Comparison of ENCODE assay signal across 30 cellular contexts in the genomic region with DNA sequence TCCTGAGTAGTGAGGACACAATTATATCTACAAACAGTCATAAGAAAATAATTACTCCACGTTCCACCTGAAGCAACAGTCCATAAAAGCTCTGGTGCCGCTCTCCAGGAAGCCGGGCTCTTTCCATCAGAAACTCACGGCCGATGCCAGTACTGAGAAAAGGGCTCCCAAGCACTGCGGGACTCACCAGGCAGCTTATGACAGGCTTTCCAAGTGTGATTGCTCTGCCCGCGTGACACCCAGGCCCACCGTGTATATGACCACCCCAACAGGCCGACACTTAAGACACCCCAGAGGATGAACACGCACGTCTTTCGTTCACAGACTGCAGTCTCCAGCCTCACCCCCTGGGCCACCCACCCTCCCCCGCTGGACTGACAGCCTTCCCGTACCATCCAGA.
A peak's percentile ranks its signal among the peaks of the same experiment; 100 is the strongest.
DNase-seq lines count a peak whose midpoint lies in the region; ATAC-seq, FAIRE-seq and TF ChIP-seq lines count a peak whose summit lies in the region.
"Had no signal": no experiment of that assay in that cellular context is flagged by ENCODE, and none has a peak within 500 bp of the region (broad histone marks: within the 10 kb centered on the region; RNA-seq: fewer than 3 reads in every experiment).

No MANE protein-coding gene starts in this region.

- no peak for FAIRE-seq in small intestine (lab: Jason Lieb, UNC)
- FAIRE-seq: A204.1, D721Med, GM12878, GM12892, GM18507, GM19239 had no signal

- H3K4me1 Mint-ChIP-seq in stimulated activated memory B cell treated with anti-CD40 and anti-IgM and Interleukin-4, amounts not matched to agents 10 μg/mL and 1 μg/mL and 100 μg/mL, for 72 hours: no peaks in the 10 kb centered on the region
- H3K4me1 Mint-ChIP-seq: CD14-positive monocyte; CD4-positive, alpha-beta memory T cell; CD4-positive, CD25-positive, alpha-beta regulatory T cell; CD8-positive, alpha-beta memory T cell had no signal

- TF ChIP-seq POLR2A in sigmoid colon (IDR thresholded peaks at IDR 0.05): no peak

- peaks cover 18% of the 10 kb centered on the region for H3K9me3 Mint-ChIP-seq in stimulated activated memory B cell treated with anti-CD40 and anti-IgM and Interleukin-4, amounts not matched to agents 10 μg/mL and 1 μg/mL and 100 μg/mL, for 72 hours

- ATAC-seq in stimulated activated memory B cell treated with anti-CD40 and anti-IgM and Interleukin-4, amounts not matched to agents 10 μg/mL and 1 μg/mL and 100 μg/mL, for 72 hours: peak; percentile 39
- ATAC-seq in HG02642 (IDR thresholded peaks at IDR 0.05; ENCODE audit: poor library complexity, unreplicated experiment): no peak
- ATAC-seq: GM12878 had no signal

- H3K4me1 ChIP-seq in sigmoid colon (no peaks in the 10 kb centered on the region), small intestine (ENCODE audit: control insufficient read depth in 2 of 2, insufficient read depth in 1 of 2, low read depth in 1 of 2, low read length in 1 of 2) (no peaks in the 10 kb centered on the region)
- H3K4me1 ChIP-seq: BE2C had no signal

- H3K36me3 ChIP-seq in sigmoid colon (no peaks in the 10 kb centered on the region), small intestine (ENCODE audit: control insufficient read depth in 2 of 2, insufficient read depth in 2 of 2, low read length in 2 of 2) (no peaks in the 10 kb centered on the region)
- H3K36me3 ChIP-seq: BE2C, BLaER1 had no signal

- DNase-seq in D341Med (ENCODE audit: low spot score): peak; percentile 39
- DNase-seq in mesenteric fat pad (ENCODE audit: low spot score): peak; percentile 76
- DNase-seq in sigmoid colon: peak; percentile 54
- DNase-seq in DMS 273 (lab: John Stamatoyannopoulos, UW; ENCODE audit: unreplicated experiment): no peak
- no peak for DNase-seq in small intestine
- DNase-seq: 8988T; ACHN; BE2C; C1 segment of cervical spinal cord; CD4-positive, alpha-beta memory T cell; CD4-positive, CD25-positive, alpha-beta regulatory T cell; CD8-positive, alpha-beta memory T cell; COR-L47; DMS 273 treated with DMSO at 0.1 percent for 48 hours; DMS153; DMS53; DMS79; DND-41; EL; GDM1 had no signal

- H3K27me3 Mint-ChIP-seq in stimulated activated memory B cell treated with anti-CD40 and anti-IgM and Interleukin-4, amounts not matched to agents 10 μg/mL and 1 μg/mL and 100 μg/mL, for 72 hours: no peaks in the 10 kb centered on the region
- H3K27me3 Mint-ChIP-seq: CD4-positive, CD25-positive, alpha-beta regulatory T cell had no signal

- H3K4me3 Mint-ChIP-seq in stimulated activated memory B cell treated with anti-CD40 and anti-IgM and Interleukin-4, amounts not matched to agents 10 μg/mL and 1 μg/mL and 100 μg/mL, for 72 hours: no peak overlapping the region
- H3K4me3 Mint-ChIP-seq: CD4-positive, alpha-beta memory T cell; CD4-positive, CD25-positive, alpha-beta regulatory T cell had no signal

- TF ChIP-seq EP300 in sigmoid colon (IDR thresholded peaks at IDR 0.05): no peak

- H3K4me3 ChIP-seq in sigmoid colon (no peak overlapping the region), small intestine (ENCODE audit: low read depth in 1 of 2, low read length in 2 of 2) (no peak overlapping the region)
- H3K4me3 ChIP-seq: BLaER1, GM12878 had no signal

- H3K27ac Mint-ChIP-seq in stimulated activated memory B cell treated with anti-CD40 and anti-IgM and Interleukin-4, amounts not matched to agents 10 μg/mL and 1 μg/mL and 100 μg/mL, for 72 hours: no peak overlapping the region
- H3K27ac Mint-ChIP-seq: CD14-positive monocyte; CD4-positive, alpha-beta memory T cell; CD4-positive, CD25-positive, alpha-beta regulatory T cell; CD8-positive, alpha-beta memory T cell had no signal

- TF ChIP-seq CTCF in sigmoid colon (IDR thresholded peaks at IDR 0.05): no peak

- H3K27me3 ChIP-seq in sigmoid colon: peaks cover 0 to 20% (median 0%) of the 10 kb centered on the region in 3 donors
- H3K27me3 ChIP-seq in small intestine (ENCODE audit: control insufficient read depth in 2 of 2, insufficient read depth in 2 of 2, low read length in 2 of 2): no peaks in the 10 kb centered on the region
- H3K27me3 ChIP-seq: BE2C had no signal

- H3K9me3 ChIP-seq in sigmoid colon (no peaks in the 10 kb centered on the region), small intestine (ENCODE audit: control insufficient read depth, low read depth) (no peaks in the 10 kb centered on the region)
- H3K9me3 ChIP-seq: BE2C, BLaER1 had no signal

- no peaks in the 10 kb centered on the region for H3K36me3 Mint-ChIP-seq in stimulated activated memory B cell treated with anti-CD40 and anti-IgM and Interleukin-4, amounts not matched to agents 10 μg/mL and 1 μg/mL and 100 μg/mL, for 72 hours
- H3K36me3 Mint-ChIP-seq: CD14-positive monocyte; CD4-positive, alpha-beta memory T cell; CD4-positive, CD25-positive, alpha-beta regulatory T cell; CD8-positive, alpha-beta memory T cell had no signal

- WGBS in sigmoid colon, 2 donors: 76 to 77% methylated on average over 15 of the region's 15 CpGs
- 56 to 76% (median 69%) methylated on average over 15 of the region's 15 CpGs for WGBS in small intestine, 3 donors

- intact Hi-C loops in sigmoid colon (cut with DNase I): no loop called here

- H3K27ac ChIP-seq in sigmoid colon: no peak overlapping the region
- no peak overlapping the region for H3K27ac ChIP-seq in small intestine (ENCODE audit: low read depth in 1 of 2, low read length in 1 of 2)
- H3K27ac ChIP-seq: BLaER1 had no signal

Comparison
In these comparisons a context has a peak if more than half of its experiments do, and no peak if none do; other contexts are left out.
1. DNase-seq: peak in D341Med (single experiment), mesenteric fat pad (single experiment) and sigmoid colon (single experiment); none in DMS 273 (single experiment) and small intestine (single experiment).